ENCODE assay signal across 20 cellular contexts in genomic region chr22:46933040-46933439, GRCh38.
DNase-seq lines count a peak whose midpoint lies in the region; ATAC-seq, FAIRE-seq and TF ChIP-seq lines count a peak whose summit lies in the region.
"Had no signal": no experiment of that assay in that cellular context is flagged by ENCODE, and none has a peak within 500 bp of the region (broad histone marks: within the 10 kb centered on the region; RNA-seq: fewer than 3 reads in every experiment).

No MANE protein-coding gene starts in this region.

- H3K14ac ChIP-seq in H1 (ENCODE audit: insufficient read length) = no peak overlapping the region

- peaks cover 10% of the 10 kb centered on the region for H3K79me2 ChIP-seq in mammary epithelial cell (ENCODE audit: insufficient read depth, low read length)
- H3K79me2 ChIP-seq in H1 (ENCODE audit: control insufficient read depth in 1 of 2, insufficient read depth in 2 of 2, low read length in 2 of 2) = no peaks in the 10 kb centered on the region; a peak in 1 of 4 replicates

- no peak overlapping the region for H2BK120ac ChIP-seq in H1 (replicated peaks; ENCODE audit: low read depth, low read length)

- no peaks in the 10 kb centered on the region for H3K9me3 Mint-ChIP-seq in MCF 10A (ENCODE audit: unreplicated experiment)
- H3K9me3 Mint-ChIP-seq in stimulated activated effector memory CD8-positive, alpha-beta T cell treated with anti-CD3 and anti-CD28 coated beads, Interleukin-12 subunit alpha, Interleukin-12 subunit beta, amount 100 ng/mL, for 72 hours = no peaks in the 10 kb centered on the region
- H3K9me3 Mint-ChIP-seq: CD4-positive, alpha-beta memory T cell had no signal

- in situ Hi-C loops in mammary epithelial cell (cut with MboI; ENCODE audit: low sequenced_read_pairs in 2 of 2) = no loop called here

- H3K23ac ChIP-seq in H1 (ENCODE audit: insufficient read length) = no peak overlapping the region

- no peaks in the 10 kb centered on the region for H3K27me3 ChIP-seq in mammary epithelial cell (ENCODE audit: insufficient read depth, low read length)
- H3K27me3 ChIP-seq in H1 (replicated peaks in 1 of 4; ENCODE audit: control insufficient read depth in 3 of 4, extremely low read depth in 1 of 4, insufficient read depth in 3 of 4, low read length in 3 of 4) = no peaks in the 10 kb centered on the region
- H3K27me3 ChIP-seq in stomach = no peaks in the 10 kb centered on the region

- H2BK20ac ChIP-seq in H1 (ENCODE audit: low read length) = no peak overlapping the region

- no peak overlapping the region for H2AK5ac ChIP-seq in H1 (ENCODE audit: low read depth, low read length)

- no peak overlapping the region for H4K8ac ChIP-seq in H1 (ENCODE audit: extremely low read depth, insufficient read depth, low read length)

- no peak for TF ChIP-seq POLR2A in H1 (IDR thresholded peaks at IDR 0.05; ENCODE audit: control extremely low read depth in 1 of 2, low read depth in 2 of 2, low read length in 2 of 2)
- no peak for TF ChIP-seq POLR2A in stomach (IDR thresholded peaks at IDR 0.05)

- DNase-seq in MCF 10A (ENCODE audit: unreplicated experiment) (no peak), mammary epithelial cell (no peak), T-helper 17 cell (no peak), H1 (ENCODE audit: low read depth in 1 of 2, low spot score in 2 of 2) (no peak), stomach (no peak)
- no peak for DNase-seq in stimulated activated effector memory CD8-positive, alpha-beta T cell treated with anti-CD3 and anti-CD28 coated beads, Interleukin-12 subunit alpha, Interleukin-12 subunit beta, amount 100 ng/mL, for 72 hours (ENCODE audit: low spot score in 2 of 2)
- no peak for DNase-seq in stimulated activated CD4-positive, alpha-beta T cell treated with anti-CD3 and anti-CD28 coated beads, Interleukin-12 subunit alpha, Interleukin-12 subunit beta, amount 100 ng/mL, for 4 hours
- DNase-seq: AML-193; CD4-positive, alpha-beta memory T cell; GF-D8; Karpas-422; NCI-H1930; NCI-H2171; NCI-H446 treated with DMSO at 0.1 percent for 48 hours; NCI-H748 treated with DMSO at 0.1 percent for 48 hours had no signal

- H2AFZ ChIP-seq in mammary epithelial cell (ENCODE audit: low read depth, low read length) = no peak overlapping the region
- no peak overlapping the region for H2AFZ ChIP-seq in H1 (ENCODE audit: low read length)

- H2BK5ac ChIP-seq in H1 (ENCODE audit: low read depth, low read length) = no peak overlapping the region

- peak overlapping the region; percentile 49 for H3K27ac Mint-ChIP-seq in MCF 10A (ENCODE audit: low read depth, unreplicated experiment)
- peak overlapping the region; percentile 57 for H3K27ac Mint-ChIP-seq in T-helper 17 cell
- peak overlapping the region; percentile 81 for H3K27ac Mint-ChIP-seq in stimulated activated effector memory CD8-positive, alpha-beta T cell treated with anti-CD3 and anti-CD28 coated beads, Interleukin-12 subunit alpha, Interleukin-12 subunit beta, amount 100 ng/mL, for 72 hours

- no peak overlapping the region for H3K18ac ChIP-seq in H1 (ENCODE audit: extremely low read depth, low read length)

- no peak for FAIRE-seq in H1 (lab: Jason Lieb, UNC)
- FAIRE-seq: A549, H54 had no signal

- H3K4me1 Mint-ChIP-seq in MCF 10A (ENCODE audit: insufficient read depth, unreplicated experiment) = peaks cover 23% of the 10 kb centered on the region
- peaks cover 26% of the 10 kb centered on the region for H3K4me1 Mint-ChIP-seq in T-helper 17 cell
- H3K4me1 Mint-ChIP-seq in stimulated activated effector memory CD8-positive, alpha-beta T cell treated with anti-CD3 and anti-CD28 coated beads, Interleukin-12 subunit alpha, Interleukin-12 subunit beta, amount 100 ng/mL, for 72 hours = peaks cover 42% of the 10 kb centered on the region

- 100% methylated on average over 3 of the region's 3 CpGs for WGBS in mammary epithelial cell (ENCODE audit: low coverage, missing lambda C conversion rate)
- 98% methylated on average over 3 of the region's 3 CpGs; no CpG with 5 or more reads in 1 of the 2 experiments for WGBS in H1 (ENCODE audit: extremely low coverage in 1 of 2, insufficient coverage in 1 of 2, insufficient read length in 1 of 2, insufficient replicate concordance in 2 of 2, low coverage in 1 of 2, low lambda C conversion rate in 2 of 2, missing lambda C conversion rate in 1 of 2), 2 experiments
- WGBS in stomach, 5 donors = 88 to 97% (median 95%) methylated on average over 3 of the region's 3 CpGs

- no peak overlapping the region for H3K56ac ChIP-seq in H1 (replicated peaks; ENCODE audit: insufficient read length, low read depth, low read length)

- H2BK12ac ChIP-seq in H1 (ENCODE audit: low read depth, low read length) = no peak overlapping the region

- H3K36me3 ChIP-seq in mammary epithelial cell (ENCODE audit: insufficient read depth, low read length) (no peaks in the 10 kb centered on the region), H1 (ENCODE audit: control insufficient read depth in 2 of 4, insufficient read depth in 4 of 4, low read length in 3 of 4) (peaks cover 0 to 4% (median 0%) of the 10 kb centered on the region in 4 experiments; a peak in 1 of 8 replicates), stomach (peaks cover 0 to 21% (median 4%) of the 10 kb centered on the region in 4 donors)

- H2BK15ac ChIP-seq in H1 (ENCODE audit: low read length) = no peak overlapping the region

- H3K9ac ChIP-seq in mammary epithelial cell (ENCODE audit: insufficient read depth, low read length) (no peak overlapping the region), H1 (replicated peaks in 1 of 4; ENCODE audit: extremely low read depth in 1 of 4, low read depth in 3 of 4, low read length in 3 of 4) (no peak overlapping the region)

- H4K91ac ChIP-seq in H1 (replicated peaks; ENCODE audit: insufficient read length, low read length) = no peak overlapping the region

- no peak overlapping the region for H3K4me3 Mint-ChIP-seq in MCF 10A (ENCODE audit: unreplicated experiment)
- no peak overlapping the region for H3K4me3 Mint-ChIP-seq in T-helper 17 cell
- no peak overlapping the region for H3K4me3 Mint-ChIP-seq in stimulated activated effector memory CD8-positive, alpha-beta T cell treated with anti-CD3 and anti-CD28 coated beads, Interleukin-12 subunit alpha, Interleukin-12 subunit beta, amount 100 ng/mL, for 72 hours
- H3K4me3 Mint-ChIP-seq: CD4-positive, alpha-beta memory T cell had no signal

- no peaks in the 10 kb centered on the region; the same call in 1 of the 2 replicates for H3K79me1 ChIP-seq in H1 (ENCODE audit: low read depth, low read length)

- no peak overlapping the region for H3K4me2 ChIP-seq in mammary epithelial cell (ENCODE audit: insufficient read depth, low read depth, low read length)
- no peak overlapping the region for H3K4me2 ChIP-seq in H1 (ENCODE audit: insufficient read depth in 1 of 2, low read depth in 2 of 2, low read length in 2 of 2)
- H3K4me2 ChIP-seq: A549 had no signal

- no peak for ATAC-seq in T-helper 17 cell
- no peak for ATAC-seq in stimulated activated effector memory CD8-positive, alpha-beta T cell treated with anti-CD3 and anti-CD28 coated beads, Interleukin-12 subunit alpha, Interleukin-12 subunit beta, amount 100 ng/mL, for 72 hours
- ATAC-seq in HG02973 (IDR thresholded peaks at IDR 0.05; ENCODE audit: unreplicated experiment) = no peak
- ATAC-seq: A549, Panc1, Right ventricle myocardium inferior had no signal

- dilution Hi-C loops in mammary epithelial cell (cut with HindIII; ENCODE audit: low sequenced_read_pairs) = no loop called here

- H3K4me3 ChIP-seq in mammary epithelial cell (replicated peaks in 1 of 3; ENCODE audit: insufficient read depth in 1 of 3, low read depth in 2 of 3, low read length in 3 of 3) (no peak overlapping the region), H1 (ENCODE audit: extremely low read depth in 1 of 4, insufficient read depth in 2 of 4, low read depth in 3 of 4, low read length in 4 of 4) (no peak overlapping the region), stomach (no peak overlapping the region)
- H3K4me3 ChIP-seq: A549 had no signal

- intact Hi-C loops in MCF 10A (cut with micrococcal nuclease) (no loop called here), mammary epithelial cell (cut with micrococcal nuclease) (loop anchor here (10.0 kb wide), 1 partner anchor 88 kb away; no protein-coding TSS in a partner anchor), stomach (cut with DNase I; ENCODE audit: low total_unique reads) (no loop called here)

- TF ChIP-seq RAD21 in H1 (IDR thresholded peaks at IDR 0.05 in 1 of 2, conservative IDR thresholded peaks at IDR 0.05 in 1 of 2; ENCODE audit: low read depth in 2 of 2, low read length in 2 of 2) = no peak

- H3K9me3 ChIP-seq in mammary epithelial cell (replicated peaks; ENCODE audit: insufficient read depth, low read length) (no peaks in the 10 kb centered on the region), T-helper 17 cell (ENCODE audit: control insufficient read depth, low read length, poor library complexity, severe bottlenecking) (no peaks in the 10 kb centered on the region), H1 (ENCODE audit: insufficient read depth in 2 of 2, low read depth in 1 of 2, low read length in 1 of 2) (no peaks in the 10 kb centered on the region), stomach (no peaks in the 10 kb centered on the region)
- H3K9me3 ChIP-seq: A549 had no signal

- H3K36me3 Mint-ChIP-seq in MCF 10A (ENCODE audit: insufficient read depth, unreplicated experiment) = peaks cover 4% of the 10 kb centered on the region
- H3K36me3 Mint-ChIP-seq in T-helper 17 cell (ENCODE audit: low read depth) = peaks cover 2% of the 10 kb centered on the region
- H3K36me3 Mint-ChIP-seq in stimulated activated effector memory CD8-positive, alpha-beta T cell treated with anti-CD3 and anti-CD28 coated beads, Interleukin-12 subunit alpha, Interleukin-12 subunit beta, amount 100 ng/mL, for 72 hours = peaks cover 58% of the 10 kb centered on the region

- H4K20me1 ChIP-seq in mammary epithelial cell (ENCODE audit: insufficient read depth, low read length) = no peaks in the 10 kb centered on the region
- H4K20me1 ChIP-seq in H1 (replicated peaks in 1 of 2; ENCODE audit: control insufficient read depth in 1 of 2, insufficient read depth in 2 of 2, low read length in 2 of 2) = peaks cover 0 to 3% of the 10 kb centered on the region in 2 experiments

- CTCF ChIA-PET in MCF 10A (lab: Yijun Ruan, JAX) (no interaction called here), mammary epithelial cell (lab: Charles Lee; ENCODE audit: low non-redundant PET) (no interaction called here), H1 (lab: Charles Lee; ENCODE audit: partially characterized antibody) (no interaction called here)

- H3K4ac ChIP-seq in H1 (replicated peaks; ENCODE audit: insufficient read length, low read depth, low read length) = no peak overlapping the region

- H3K4me1 ChIP-seq in mammary epithelial cell (ENCODE audit: insufficient read depth, low read length) (peaks cover 15% of the 10 kb centered on the region), H1 (replicated peaks in 1 of 4; ENCODE audit: control insufficient read depth in 3 of 4, insufficient read depth in 4 of 4, low read length in 3 of 4) (peaks cover 0 to 3% (median 0%) of the 10 kb centered on the region in 4 experiments; a peak in 1 of 7 replicates), stomach (peaks cover 9 to 32% (median 17%) of the 10 kb centered on the region in 4 donors)

- POLR2A ChIA-PET in MCF 10A (lab: Yijun Ruan, JAX) (interaction anchor here (1.0 kb wide), 1 partner anchor 396 kb away, joined by 5 read pairs; no protein-coding TSS in a partner anchor), H1 (lab: Charles Lee; ENCODE audit: partially characterized antibody) (no interaction called here)

- H3K27me3 Mint-ChIP-seq in MCF 10A (ENCODE audit: insufficient read depth, unreplicated experiment) = no peaks in the 10 kb centered on the region
- no peaks in the 10 kb centered on the region for H3K27me3 Mint-ChIP-seq in T-helper 17 cell
- H3K27me3 Mint-ChIP-seq: CD4-positive, alpha-beta memory T cell had no signal

- BruUV-seq in MCF 10A (replicated peaks; lab: Mats Ljungman, UMichigan) = no TSS peak
- no TSS peak for BruUV-seq in mammary epithelial cell (replicated peaks; lab: Mats Ljungman, UMichigan)

- H3K23me2 ChIP-seq in H1 (ENCODE audit: low read depth, low read length) = no peaks in the 10 kb centered on the region

- TF ChIP-seq EP300 in H1 (IDR thresholded peaks at IDR 0.05; ENCODE audit: borderline replicate concordance in 1 of 2, low read depth in 2 of 2, low read length in 2 of 2) = no peak
- TF ChIP-seq EP300 in stomach (IDR thresholded peaks at IDR 0.05) = no peak

- H4K5ac ChIP-seq in H1 (ENCODE audit: insufficient read length, low read depth, low read length) = no peak overlapping the region

- H3K27ac ChIP-seq in mammary epithelial cell (ENCODE audit: insufficient read depth, low read depth, low read length) (no peak overlapping the region), H1 (ENCODE audit: low read depth, low read length) (0 out of 2 replicates have a peak overlapping the region, but pooled peaks have one; percentile 15), stomach (no peak overlapping the region)
- H3K27ac ChIP-seq: A549 had no signal

- no peak for TF ChIP-seq CTCF in MCF 10A (IDR thresholded peaks at IDR 0.05; ENCODE audit: unreplicated experiment)
- TF ChIP-seq CTCF in mammary epithelial cell (conservative IDR thresholded peaks at IDR 0.05 in 1 of 2, IDR thresholded peaks at IDR 0.05 in 1 of 2; ENCODE audit: extremely low read depth in 1 of 2, insufficient read depth in 1 of 2, low read depth in 1 of 2, low read length in 2 of 2) = no peak
- no peak for TF ChIP-seq CTCF in H1 (IDR thresholded peaks at IDR 0.05; ENCODE audit: control extremely low read depth in 1 of 3, insufficient read depth in 1 of 3, low read depth in 1 of 3, low read length in 3 of 3)
- TF ChIP-seq CTCF in stomach (IDR thresholded peaks at IDR 0.05) = no peak
